ENCODE assay signal across 1 cellular context in the genomic region with DNA sequence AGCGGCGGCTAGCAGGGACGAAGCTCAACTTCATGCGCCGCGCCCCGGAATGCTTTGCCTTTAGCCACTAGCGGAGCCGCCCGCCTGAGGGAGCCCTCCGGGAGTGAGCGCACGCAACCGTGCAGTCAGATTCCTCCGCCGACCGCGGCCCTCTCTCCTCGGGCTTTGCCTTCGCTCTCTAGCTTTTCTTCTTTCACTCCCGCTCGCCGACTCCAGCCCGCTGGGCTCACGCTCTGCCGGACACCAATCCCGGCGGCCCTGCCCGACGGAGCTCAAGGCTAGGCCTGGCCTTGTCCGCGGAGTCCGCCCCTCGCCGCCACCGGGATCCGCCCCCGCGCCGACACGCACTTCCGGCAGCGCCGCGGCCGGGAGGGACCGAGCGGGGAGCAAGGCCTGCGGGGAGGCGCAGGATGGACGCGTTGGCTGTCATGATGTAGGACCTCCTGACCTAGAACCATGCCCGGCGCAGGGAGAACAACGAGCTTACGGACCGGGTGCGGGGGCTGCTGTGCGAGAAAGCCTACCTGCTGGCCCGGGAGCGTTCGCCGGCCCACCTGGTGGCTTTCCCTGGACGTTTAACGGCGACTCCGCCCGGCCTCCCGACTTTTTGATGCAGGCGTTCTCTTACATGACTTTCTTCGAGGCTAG.
TF ChIP-seq lines count a peak whose summit lies in the region.

No MANE protein-coding gene starts in this region.

TF ChIP-seq in K562, 482 proteins besides CTCF, POLR2A, EP300 and RAD21 (continued from another document and continues in another):
- TF ChIP-seq, protein P1, sequence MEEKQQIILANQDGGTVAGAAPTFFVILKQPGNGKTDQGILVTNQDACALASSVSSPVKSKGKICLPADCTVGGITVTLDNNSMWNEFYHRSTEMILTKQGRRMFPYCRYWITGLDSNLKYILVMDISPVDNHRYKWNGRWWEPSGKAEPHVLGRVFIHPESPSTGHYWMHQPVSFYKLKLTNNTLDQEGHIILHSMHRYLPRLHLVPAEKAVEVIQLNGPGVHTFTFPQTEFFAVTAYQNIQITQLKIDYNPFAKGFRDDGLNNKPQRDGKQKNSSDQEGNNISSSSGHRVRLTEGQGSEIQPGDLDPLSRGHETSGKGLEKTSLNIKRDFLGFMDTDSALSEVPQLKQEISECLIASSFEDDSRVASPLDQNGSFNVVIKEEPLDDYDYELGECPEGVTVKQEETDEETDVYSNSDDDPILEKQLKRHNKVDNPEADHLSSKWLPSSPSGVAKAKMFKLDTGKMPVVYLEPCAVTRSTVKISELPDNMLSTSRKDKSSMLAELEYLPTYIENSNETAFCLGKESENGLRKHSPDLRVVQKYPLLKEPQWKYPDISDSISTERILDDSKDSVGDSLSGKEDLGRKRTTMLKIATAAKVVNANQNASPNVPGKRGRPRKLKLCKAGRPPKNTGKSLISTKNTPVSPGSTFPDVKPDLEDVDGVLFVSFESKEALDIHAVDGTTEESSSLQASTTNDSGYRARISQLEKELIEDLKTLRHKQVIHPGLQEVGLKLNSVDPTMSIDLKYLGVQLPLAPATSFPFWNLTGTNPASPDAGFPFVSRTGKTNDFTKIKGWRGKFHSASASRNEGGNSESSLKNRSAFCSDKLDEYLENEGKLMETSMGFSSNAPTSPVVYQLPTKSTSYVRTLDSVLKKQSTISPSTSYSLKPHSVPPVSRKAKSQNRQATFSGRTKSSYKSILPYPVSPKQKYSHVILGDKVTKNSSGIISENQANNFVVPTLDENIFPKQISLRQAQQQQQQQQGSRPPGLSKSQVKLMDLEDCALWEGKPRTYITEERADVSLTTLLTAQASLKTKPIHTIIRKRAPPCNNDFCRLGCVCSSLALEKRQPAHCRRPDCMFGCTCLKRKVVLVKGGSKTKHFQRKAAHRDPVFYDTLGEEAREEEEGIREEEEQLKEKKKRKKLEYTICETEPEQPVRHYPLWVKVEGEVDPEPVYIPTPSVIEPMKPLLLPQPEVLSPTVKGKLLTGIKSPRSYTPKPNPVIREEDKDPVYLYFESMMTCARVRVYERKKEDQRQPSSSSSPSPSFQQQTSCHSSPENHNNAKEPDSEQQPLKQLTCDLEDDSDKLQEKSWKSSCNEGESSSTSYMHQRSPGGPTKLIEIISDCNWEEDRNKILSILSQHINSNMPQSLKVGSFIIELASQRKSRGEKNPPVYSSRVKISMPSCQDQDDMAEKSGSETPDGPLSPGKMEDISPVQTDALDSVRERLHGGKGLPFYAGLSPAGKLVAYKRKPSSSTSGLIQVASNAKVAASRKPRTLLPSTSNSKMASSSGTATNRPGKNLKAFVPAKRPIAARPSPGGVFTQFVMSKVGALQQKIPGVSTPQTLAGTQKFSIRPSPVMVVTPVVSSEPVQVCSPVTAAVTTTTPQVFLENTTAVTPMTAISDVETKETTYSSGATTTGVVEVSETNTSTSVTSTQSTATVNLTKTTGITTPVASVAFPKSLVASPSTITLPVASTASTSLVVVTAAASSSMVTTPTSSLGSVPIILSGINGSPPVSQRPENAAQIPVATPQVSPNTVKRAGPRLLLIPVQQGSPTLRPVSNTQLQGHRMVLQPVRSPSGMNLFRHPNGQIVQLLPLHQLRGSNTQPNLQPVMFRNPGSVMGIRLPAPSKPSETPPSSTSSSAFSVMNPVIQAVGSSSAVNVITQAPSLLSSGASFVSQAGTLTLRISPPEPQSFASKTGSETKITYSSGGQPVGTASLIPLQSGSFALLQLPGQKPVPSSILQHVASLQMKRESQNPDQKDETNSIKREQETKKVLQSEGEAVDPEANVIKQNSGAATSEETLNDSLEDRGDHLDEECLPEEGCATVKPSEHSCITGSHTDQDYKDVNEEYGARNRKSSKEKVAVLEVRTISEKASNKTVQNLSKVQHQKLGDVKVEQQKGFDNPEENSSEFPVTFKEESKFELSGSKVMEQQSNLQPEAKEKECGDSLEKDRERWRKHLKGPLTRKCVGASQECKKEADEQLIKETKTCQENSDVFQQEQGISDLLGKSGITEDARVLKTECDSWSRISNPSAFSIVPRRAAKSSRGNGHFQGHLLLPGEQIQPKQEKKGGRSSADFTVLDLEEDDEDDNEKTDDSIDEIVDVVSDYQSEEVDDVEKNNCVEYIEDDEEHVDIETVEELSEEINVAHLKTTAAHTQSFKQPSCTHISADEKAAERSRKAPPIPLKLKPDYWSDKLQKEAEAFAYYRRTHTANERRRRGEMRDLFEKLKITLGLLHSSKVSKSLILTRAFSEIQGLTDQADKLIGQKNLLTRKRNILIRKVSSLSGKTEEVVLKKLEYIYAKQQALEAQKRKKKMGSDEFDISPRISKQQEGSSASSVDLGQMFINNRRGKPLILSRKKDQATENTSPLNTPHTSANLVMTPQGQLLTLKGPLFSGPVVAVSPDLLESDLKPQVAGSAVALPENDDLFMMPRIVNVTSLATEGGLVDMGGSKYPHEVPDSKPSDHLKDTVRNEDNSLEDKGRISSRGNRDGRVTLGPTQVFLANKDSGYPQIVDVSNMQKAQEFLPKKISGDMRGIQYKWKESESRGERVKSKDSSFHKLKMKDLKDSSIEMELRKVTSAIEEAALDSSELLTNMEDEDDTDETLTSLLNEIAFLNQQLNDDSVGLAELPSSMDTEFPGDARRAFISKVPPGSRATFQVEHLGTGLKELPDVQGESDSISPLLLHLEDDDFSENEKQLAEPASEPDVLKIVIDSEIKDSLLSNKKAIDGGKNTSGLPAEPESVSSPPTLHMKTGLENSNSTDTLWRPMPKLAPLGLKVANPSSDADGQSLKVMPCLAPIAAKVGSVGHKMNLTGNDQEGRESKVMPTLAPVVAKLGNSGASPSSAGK (IDR thresholded peaks at IDR 0.05), result peak; percentile 89
- TF ChIP-seq TRIM24 (IDR thresholded peaks at IDR 0.05), result peak in 1 of 2 experiments; percentile 93; a peak in 2 of 4 replicates
- no peak for TF ChIP-seq PTTG1 (tag; IDR thresholded peaks at IDR 0.05; ENCODE audit: low read depth)
- TF ChIP-seq ZNF232 (CRISPR knock-in tag; IDR thresholded peaks at IDR 0.05), result peak; percentile 78; the same call in 1 of the 2 replicates
- TF ChIP-seq CBX3 (IDR thresholded peaks at IDR 0.05; ENCODE audit: borderline replicate concordance in 1 of 2, low read length in 2 of 2), result 0 out of 3 replicates have a peak, but pooled peaks of 1 of the 2 experiments have one; percentile 9
- TF ChIP-seq ATF3 (IDR thresholded peaks at IDR 0.05), result peak; percentile 40
- peak; percentile 33; the same call in 1 of the 2 replicates for TF ChIP-seq ATF3 (CRISPR knock-in tag; conservative IDR thresholded peaks at IDR 0.05)
- TF ChIP-seq, protein P2, sequence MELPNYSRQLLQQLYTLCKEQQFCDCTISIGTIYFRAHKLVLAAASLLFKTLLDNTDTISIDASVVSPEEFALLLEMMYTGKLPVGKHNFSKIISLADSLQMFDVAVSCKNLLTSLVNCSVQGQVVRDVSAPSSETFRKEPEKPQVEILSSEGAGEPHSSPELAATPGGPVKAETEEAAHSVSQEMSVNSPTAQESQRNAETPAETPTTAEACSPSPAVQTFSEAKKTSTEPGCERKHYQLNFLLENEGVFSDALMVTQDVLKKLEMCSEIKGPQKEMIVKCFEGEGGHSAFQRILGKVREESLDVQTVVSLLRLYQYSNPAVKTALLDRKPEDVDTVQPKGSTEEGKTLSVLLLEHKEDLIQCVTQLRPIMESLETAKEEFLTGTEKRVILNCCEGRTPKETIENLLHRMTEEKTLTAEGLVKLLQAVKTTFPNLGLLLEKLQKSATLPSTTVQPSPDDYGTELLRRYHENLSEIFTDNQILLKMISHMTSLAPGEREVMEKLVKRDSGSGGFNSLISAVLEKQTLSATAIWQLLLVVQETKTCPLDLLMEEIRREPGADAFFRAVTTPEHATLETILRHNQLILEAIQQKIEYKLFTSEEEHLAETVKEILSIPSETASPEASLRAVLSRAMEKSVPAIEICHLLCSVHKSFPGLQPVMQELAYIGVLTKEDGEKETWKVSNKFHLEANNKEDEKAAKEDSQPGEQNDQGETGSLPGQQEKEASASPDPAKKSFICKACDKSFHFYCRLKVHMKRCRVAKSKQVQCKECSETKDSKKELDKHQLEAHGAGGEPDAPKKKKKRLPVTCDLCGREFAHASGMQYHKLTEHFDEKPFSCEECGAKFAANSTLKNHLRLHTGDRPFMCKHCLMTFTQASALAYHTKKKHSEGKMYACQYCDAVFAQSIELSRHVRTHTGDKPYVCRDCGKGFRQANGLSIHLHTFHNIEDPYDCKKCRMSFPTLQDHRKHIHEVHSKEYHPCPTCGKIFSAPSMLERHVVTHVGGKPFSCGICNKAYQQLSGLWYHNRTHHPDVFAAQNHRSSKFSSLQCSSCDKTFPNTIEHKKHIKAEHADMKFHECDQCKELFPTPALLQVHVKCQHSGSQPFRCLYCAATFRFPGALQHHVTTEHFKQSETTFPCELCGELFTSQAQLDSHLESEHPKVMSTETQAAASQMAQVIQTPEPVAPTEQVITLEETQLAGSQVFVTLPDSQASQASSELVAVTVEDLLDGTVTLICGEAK (IDR thresholded peaks at IDR 0.05), result peak; percentile 99
- TF ChIP-seq, protein P2 (CRISPR knock-in tag; IDR thresholded peaks at IDR 0.05), result no peak
- TF ChIP-seq HDAC1 (IDR thresholded peaks at IDR 0.05), result peak in 1 of 2 experiments; percentile 63; a peak in 2 of 4 replicates
- TF ChIP-seq, protein P3, sequence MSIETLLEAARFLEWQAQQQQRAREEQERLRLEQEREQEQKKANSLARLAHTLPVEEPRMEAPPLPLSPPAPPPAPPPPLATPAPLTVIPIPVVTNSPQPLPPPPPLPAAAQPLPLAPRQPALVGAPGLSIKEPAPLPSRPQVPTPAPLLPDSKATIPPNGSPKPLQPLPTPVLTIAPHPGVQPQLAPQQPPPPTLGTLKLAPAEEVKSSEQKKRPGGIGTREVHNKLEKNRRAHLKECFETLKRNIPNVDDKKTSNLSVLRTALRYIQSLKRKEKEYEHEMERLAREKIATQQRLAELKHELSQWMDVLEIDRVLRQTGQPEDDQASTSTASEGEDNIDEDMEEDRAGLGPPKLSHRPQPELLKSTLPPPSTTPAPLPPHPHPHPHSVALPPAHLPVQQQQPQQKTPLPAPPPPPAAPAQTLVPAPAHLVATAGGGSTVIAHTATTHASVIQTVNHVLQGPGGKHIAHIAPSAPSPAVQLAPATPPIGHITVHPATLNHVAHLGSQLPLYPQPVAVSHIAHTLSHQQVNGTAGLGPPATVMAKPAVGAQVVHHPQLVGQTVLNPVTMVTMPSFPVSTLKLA (conservative IDR thresholded peaks at IDR 0.05), result peak; percentile 82 to 93
- peak; percentile 4; the same call in 1 of the 2 replicates for TF ChIP-seq ZBTB43 (CRISPR knock-in tag; IDR thresholded peaks at IDR 0.05)
- TF ChIP-seq, protein P4, sequence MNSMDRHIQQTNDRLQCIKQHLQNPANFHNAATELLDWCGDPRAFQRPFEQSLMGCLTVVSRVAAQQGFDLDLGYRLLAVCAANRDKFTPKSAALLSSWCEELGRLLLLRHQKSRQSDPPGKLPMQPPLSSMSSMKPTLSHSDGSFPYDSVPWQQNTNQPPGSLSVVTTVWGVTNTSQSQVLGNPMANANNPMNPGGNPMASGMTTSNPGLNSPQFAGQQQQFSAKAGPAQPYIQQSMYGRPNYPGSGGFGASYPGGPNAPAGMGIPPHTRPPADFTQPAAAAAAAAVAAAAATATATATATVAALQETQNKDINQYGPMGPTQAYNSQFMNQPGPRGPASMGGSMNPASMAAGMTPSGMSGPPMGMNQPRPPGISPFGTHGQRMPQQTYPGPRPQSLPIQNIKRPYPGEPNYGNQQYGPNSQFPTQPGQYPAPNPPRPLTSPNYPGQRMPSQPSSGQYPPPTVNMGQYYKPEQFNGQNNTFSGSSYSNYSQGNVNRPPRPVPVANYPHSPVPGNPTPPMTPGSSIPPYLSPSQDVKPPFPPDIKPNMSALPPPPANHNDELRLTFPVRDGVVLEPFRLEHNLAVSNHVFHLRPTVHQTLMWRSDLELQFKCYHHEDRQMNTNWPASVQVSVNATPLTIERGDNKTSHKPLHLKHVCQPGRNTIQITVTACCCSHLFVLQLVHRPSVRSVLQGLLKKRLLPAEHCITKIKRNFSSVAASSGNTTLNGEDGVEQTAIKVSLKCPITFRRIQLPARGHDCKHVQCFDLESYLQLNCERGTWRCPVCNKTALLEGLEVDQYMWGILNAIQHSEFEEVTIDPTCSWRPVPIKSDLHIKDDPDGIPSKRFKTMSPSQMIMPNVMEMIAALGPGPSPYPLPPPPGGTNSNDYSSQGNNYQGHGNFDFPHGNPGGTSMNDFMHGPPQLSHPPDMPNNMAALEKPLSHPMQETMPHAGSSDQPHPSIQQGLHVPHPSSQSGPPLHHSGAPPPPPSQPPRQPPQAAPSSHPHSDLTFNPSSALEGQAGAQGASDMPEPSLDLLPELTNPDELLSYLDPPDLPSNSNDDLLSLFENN (IDR thresholded peaks at IDR 0.05; ENCODE audit: low read depth in 2 of 2, low read length in 2 of 2), result peak in 1 of 2 experiments; percentile 68; a peak in 1 of 4 replicates
- 0 out of 2 replicates have a peak, but pooled peaks have one; percentile 62 for TF ChIP-seq TARDBP (IDR thresholded peaks at IDR 0.05)
- TF ChIP-seq ZNF76 (CRISPR knock-in tag; IDR thresholded peaks at IDR 0.05; ENCODE audit: borderline replicate concordance), result peak; percentile 59; the same call in 1 of the 2 replicates
